In the genomic region with DNA sequence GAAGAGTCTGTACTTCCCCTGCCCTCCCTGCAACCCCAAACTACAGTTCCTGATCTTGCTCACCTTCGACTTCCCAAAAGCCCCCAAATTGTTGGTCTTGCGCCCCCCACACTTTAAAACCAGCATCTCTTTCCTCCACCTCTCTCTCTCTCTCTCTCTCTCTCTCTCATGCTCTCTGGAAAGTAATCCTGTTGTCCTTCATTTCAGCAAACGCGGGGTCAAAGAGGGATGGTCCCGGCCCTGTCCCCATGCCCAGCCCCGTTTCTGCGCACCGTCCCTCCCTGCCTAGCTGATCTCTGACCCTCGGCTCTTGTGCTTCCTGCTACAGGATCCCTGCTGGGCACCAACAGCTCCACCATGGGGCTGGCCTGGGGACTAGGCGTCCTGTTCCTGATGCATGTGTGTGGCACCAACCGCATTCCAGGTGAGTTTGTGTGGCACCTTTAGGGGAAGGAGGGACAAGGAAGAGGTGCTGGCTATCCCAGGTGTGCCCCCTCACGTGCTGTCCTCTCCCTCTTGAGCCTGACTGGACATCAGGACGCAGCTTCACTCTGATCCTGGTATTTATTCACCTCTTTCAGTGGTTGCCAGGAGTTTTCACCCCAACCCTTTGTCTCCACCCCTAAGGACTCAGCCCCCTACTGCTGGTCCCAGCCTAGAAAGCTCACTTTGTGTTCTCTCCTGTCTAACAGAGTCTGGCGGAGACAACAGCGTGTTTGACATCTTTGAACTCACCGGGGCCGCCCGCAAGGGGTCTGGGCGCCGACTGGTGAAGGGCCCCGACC, we compare ENCODE assay signal across 1 cellular context.
TF ChIP-seq lines count a peak whose summit lies in the region.

No MANE protein-coding gene starts in this region.

TF ChIP-seq in HepG2, 621 proteins besides CTCF, POLR2A, EP300 and RAD21 (continued from another document and continues in another):
- TF ChIP-seq, protein P1, sequence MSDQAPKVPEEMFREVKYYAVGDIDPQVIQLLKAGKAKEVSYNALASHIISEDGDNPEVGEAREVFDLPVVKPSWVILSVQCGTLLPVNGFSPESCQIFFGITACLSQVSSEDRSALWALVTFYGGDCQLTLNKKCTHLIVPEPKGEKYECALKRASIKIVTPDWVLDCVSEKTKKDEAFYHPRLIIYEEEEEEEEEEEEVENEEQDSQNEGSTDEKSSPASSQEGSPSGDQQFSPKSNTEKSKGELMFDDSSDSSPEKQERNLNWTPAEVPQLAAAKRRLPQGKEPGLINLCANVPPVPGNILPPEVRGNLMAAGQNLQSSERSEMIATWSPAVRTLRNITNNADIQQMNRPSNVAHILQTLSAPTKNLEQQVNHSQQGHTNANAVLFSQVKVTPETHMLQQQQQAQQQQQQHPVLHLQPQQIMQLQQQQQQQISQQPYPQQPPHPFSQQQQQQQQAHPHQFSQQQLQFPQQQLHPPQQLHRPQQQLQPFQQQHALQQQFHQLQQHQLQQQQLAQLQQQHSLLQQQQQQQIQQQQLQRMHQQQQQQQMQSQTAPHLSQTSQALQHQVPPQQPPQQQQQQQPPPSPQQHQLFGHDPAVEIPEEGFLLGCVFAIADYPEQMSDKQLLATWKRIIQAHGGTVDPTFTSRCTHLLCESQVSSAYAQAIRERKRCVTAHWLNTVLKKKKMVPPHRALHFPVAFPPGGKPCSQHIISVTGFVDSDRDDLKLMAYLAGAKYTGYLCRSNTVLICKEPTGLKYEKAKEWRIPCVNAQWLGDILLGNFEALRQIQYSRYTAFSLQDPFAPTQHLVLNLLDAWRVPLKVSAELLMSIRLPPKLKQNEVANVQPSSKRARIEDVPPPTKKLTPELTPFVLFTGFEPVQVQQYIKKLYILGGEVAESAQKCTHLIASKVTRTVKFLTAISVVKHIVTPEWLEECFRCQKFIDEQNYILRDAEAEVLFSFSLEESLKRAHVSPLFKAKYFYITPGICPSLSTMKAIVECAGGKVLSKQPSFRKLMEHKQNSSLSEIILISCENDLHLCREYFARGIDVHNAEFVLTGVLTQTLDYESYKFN (CRISPR knock-in tag; conservative IDR thresholded peaks at IDR 0.05): 0 out of 2 replicates have a peak, but pooled peaks have one; percentile 0
- no peak for TF ChIP-seq ATF6 (CRISPR knock-in tag; conservative IDR thresholded peaks at IDR 0.05)
- TF ChIP-seq BHLHE40 (IDR thresholded peaks at IDR 0.05; ENCODE audit: low read length): peak; percentile 31; the same call in 1 of the 2 replicates
- 0 out of 2 replicates have a peak, but pooled peaks have one; percentile 12 for TF ChIP-seq SIN3A (IDR thresholded peaks at IDR 0.05; ENCODE audit: borderline replicate concordance, low read depth, low read length)
- no peak for TF ChIP-seq TAF1 (CRISPR knock-in tag; IDR thresholded peaks at IDR 0.05)
- peak; percentile 62; the same call in 1 of the 2 replicates for TF ChIP-seq HOMEZ (CRISPR knock-in tag; IDR thresholded peaks at IDR 0.05; ENCODE audit: low read depth)
- no peak for TF ChIP-seq JDP2 (CRISPR knock-in tag; IDR thresholded peaks at IDR 0.05; ENCODE audit: borderline replicate concordance)
- 0 out of 2 replicates have a peak, but pooled peaks have one; percentile 44 for TF ChIP-seq SSRP1 (CRISPR knock-in tag; IDR thresholded peaks at IDR 0.05)
- peak; percentile 75 for TF ChIP-seq SAP130 (CRISPR knock-in tag; IDR thresholded peaks at IDR 0.05; ENCODE audit: low read depth)
- no peak for TF ChIP-seq GABPA (IDR thresholded peaks at IDR 0.05; ENCODE audit: low read depth, low read length)
- 0 out of 2 replicates have a peak, but pooled peaks have one; percentile 10 for TF ChIP-seq GABPA (CRISPR knock-in tag; IDR thresholded peaks at IDR 0.05; ENCODE audit: low read depth)
- no peak for TF ChIP-seq LCORL (IDR thresholded peaks at IDR 0.05)
- 0 out of 2 replicates have a peak, but pooled peaks have one; percentile 35 for TF ChIP-seq LCORL (CRISPR knock-in tag; IDR thresholded peaks at IDR 0.05)
- peak; percentile 16; the same call in 1 of the 2 replicates for TF ChIP-seq MAX (IDR thresholded peaks at IDR 0.05)
- TF ChIP-seq ZFYVE20 (CRISPR knock-in tag; IDR thresholded peaks at IDR 0.05; ENCODE audit: borderline replicate concordance, low read depth): no peak
- no peak for TF ChIP-seq ZGPAT (CRISPR knock-in tag; IDR thresholded peaks at IDR 0.05)
- 0 out of 2 replicates have a peak, but pooled peaks have one; percentile 59 for TF ChIP-seq ZNF780A (CRISPR knock-in tag; IDR thresholded peaks at IDR 0.05)
- TF ChIP-seq DNMT1 (CRISPR knock-in tag; IDR thresholded peaks at IDR 0.05): peak; percentile 72; the same call in 1 of the 2 replicates
- 0 out of 2 replicates have a peak, but pooled peaks have one; percentile 12 for TF ChIP-seq TARDBP (CRISPR knock-in tag; IDR thresholded peaks at IDR 0.05)
- 0 out of 2 replicates have a peak, but pooled peaks have one; percentile 30 for TF ChIP-seq ZNF331 (CRISPR knock-in tag; IDR thresholded peaks at IDR 0.05)
- TF ChIP-seq ELF1 (CRISPR knock-in tag; IDR thresholded peaks at IDR 0.05): peak; percentile 64
- TF ChIP-seq ZMYM4 (CRISPR knock-in tag; IDR thresholded peaks at IDR 0.05): peak; percentile 74; the same call in 1 of the 2 replicates
- no peak for TF ChIP-seq TBP (CRISPR knock-in tag; IDR thresholded peaks at IDR 0.05)
- peak; percentile 49; the same call in 1 of the 2 replicates for TF ChIP-seq ZNF335 (CRISPR knock-in tag; IDR thresholded peaks at IDR 0.05)
- TF ChIP-seq, protein P2, sequence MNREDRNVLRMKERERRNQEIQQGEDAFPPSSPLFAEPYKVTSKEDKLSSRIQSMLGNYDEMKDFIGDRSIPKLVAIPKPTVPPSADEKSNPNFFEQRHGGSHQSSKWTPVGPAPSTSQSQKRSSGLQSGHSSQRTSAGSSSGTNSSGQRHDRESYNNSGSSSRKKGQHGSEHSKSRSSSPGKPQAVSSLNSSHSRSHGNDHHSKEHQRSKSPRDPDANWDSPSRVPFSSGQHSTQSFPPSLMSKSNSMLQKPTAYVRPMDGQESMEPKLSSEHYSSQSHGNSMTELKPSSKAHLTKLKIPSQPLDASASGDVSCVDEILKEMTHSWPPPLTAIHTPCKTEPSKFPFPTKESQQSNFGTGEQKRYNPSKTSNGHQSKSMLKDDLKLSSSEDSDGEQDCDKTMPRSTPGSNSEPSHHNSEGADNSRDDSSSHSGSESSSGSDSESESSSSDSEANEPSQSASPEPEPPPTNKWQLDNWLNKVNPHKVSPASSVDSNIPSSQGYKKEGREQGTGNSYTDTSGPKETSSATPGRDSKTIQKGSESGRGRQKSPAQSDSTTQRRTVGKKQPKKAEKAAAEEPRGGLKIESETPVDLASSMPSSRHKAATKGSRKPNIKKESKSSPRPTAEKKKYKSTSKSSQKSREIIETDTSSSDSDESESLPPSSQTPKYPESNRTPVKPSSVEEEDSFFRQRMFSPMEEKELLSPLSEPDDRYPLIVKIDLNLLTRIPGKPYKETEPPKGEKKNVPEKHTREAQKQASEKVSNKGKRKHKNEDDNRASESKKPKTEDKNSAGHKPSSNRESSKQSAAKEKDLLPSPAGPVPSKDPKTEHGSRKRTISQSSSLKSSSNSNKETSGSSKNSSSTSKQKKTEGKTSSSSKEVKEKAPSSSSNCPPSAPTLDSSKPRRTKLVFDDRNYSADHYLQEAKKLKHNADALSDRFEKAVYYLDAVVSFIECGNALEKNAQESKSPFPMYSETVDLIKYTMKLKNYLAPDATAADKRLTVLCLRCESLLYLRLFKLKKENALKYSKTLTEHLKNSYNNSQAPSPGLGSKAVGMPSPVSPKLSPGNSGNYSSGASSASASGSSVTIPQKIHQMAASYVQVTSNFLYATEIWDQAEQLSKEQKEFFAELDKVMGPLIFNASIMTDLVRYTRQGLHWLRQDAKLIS (CRISPR knock-in tag; IDR thresholded peaks at IDR 0.05): no peak
- TF ChIP-seq SPEN (CRISPR knock-in tag; IDR thresholded peaks at IDR 0.05; ENCODE audit: low read depth): peak; percentile 50
- TF ChIP-seq HMG20A (CRISPR knock-in tag; IDR thresholded peaks at IDR 0.05; ENCODE audit: borderline replicate concordance): no peak
- no peak for TF ChIP-seq ZNF839 (CRISPR knock-in tag; IDR thresholded peaks at IDR 0.05; ENCODE audit: borderline replicate concordance)
- TF ChIP-seq ZNF614 (CRISPR knock-in tag; IDR thresholded peaks at IDR 0.05; ENCODE audit: borderline replicate concordance): 0 out of 2 replicates have a peak, but pooled peaks have one; percentile 46
- TF ChIP-seq MIER3 (CRISPR knock-in tag; IDR thresholded peaks at IDR 0.05; ENCODE audit: borderline replicate concordance): peak; percentile 39; the same call in 1 of the 2 replicates
- TF ChIP-seq, protein P3, sequence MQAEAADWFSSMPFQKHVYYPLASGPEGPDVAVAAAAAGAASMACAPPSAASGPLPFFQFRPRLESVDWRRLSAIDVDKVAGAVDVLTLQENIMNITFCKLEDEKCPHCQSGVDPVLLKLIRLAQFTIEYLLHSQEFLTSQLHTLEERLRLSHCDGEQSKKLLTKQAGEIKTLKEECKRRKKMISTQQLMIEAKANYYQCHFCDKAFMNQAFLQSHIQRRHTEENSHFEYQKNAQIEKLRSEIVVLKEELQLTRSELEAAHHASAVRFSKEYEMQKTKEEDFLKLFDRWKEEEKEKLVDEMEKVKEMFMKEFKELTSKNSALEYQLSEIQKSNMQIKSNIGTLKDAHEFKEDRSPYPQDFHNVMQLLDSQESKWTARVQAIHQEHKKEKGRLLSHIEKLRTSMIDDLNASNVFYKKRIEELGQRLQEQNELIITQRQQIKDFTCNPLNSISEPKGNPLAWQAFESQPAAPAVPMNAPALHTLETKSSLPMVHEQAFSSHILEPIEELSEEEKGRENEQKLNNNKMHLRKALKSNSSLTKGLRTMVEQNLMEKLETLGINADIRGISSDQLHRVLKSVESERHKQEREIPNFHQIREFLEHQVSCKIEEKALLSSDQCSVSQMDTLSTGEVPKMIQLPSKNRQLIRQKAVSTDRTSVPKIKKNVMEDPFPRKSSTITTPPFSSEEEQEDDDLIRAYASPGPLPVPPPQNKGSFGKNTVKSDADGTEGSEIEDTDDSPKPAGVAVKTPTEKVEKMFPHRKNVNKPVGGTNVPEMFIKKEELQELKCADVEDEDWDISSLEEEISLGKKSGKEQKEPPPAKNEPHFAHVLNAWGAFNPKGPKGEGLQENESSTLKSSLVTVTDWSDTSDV (CRISPR knock-in tag; IDR thresholded peaks at IDR 0.05): no peak
- TF ChIP-seq NR2F1 (CRISPR knock-in tag; IDR thresholded peaks at IDR 0.05): peak; percentile 75 to 83
- TF ChIP-seq ZNF720 (CRISPR knock-in tag; IDR thresholded peaks at IDR 0.05): no peak
- no peak for TF ChIP-seq GFI1 (CRISPR knock-in tag; IDR thresholded peaks at IDR 0.05; ENCODE audit: borderline replicate concordance)
- TF ChIP-seq NAIF1 (CRISPR knock-in tag; IDR thresholded peaks at IDR 0.05; ENCODE audit: borderline replicate concordance): no peak
- peak; percentile 61; the same call in 1 of the 2 replicates for TF ChIP-seq ZNF644 (CRISPR knock-in tag; IDR thresholded peaks at IDR 0.05; ENCODE audit: low read depth)
